1 cellular context compared by ENCODE assay signal in genomic region chr20:41540459-41540858, GRCh38.
TF ChIP-seq lines count a peak whose summit lies in the region.

No MANE protein-coding gene starts in this region.

TF ChIP-seq in HepG2, 621 proteins besides CTCF, POLR2A, EP300 and RAD21 (continued from another document):
- no peak for TF ChIP-seq UBTF (CRISPR knock-in tag; IDR thresholded peaks at IDR 0.05)
- TF ChIP-seq LCORL (IDR thresholded peaks at IDR 0.05): no peak
- no peak for TF ChIP-seq LCORL (CRISPR knock-in tag; IDR thresholded peaks at IDR 0.05)
- TF ChIP-seq ZNF484 (CRISPR knock-in tag; IDR thresholded peaks at IDR 0.05; ENCODE audit: borderline replicate concordance, low read depth): no peak
- TF ChIP-seq KLF15 (CRISPR knock-in tag; IDR thresholded peaks at IDR 0.05; ENCODE audit: borderline replicate concordance): no peak
- no peak for TF ChIP-seq THYN1 (CRISPR knock-in tag; IDR thresholded peaks at IDR 0.05; ENCODE audit: borderline replicate concordance, low read depth)
- TF ChIP-seq ARNT (IDR thresholded peaks at IDR 0.05): no peak
- TF ChIP-seq ZSCAN25 (CRISPR knock-in tag; IDR thresholded peaks at IDR 0.05): no peak
- TF ChIP-seq BCL6 (CRISPR knock-in tag; IDR thresholded peaks at IDR 0.05): 0 out of 2 replicates have a peak, but pooled peaks have one; percentile 8
- TF ChIP-seq ZFX (CRISPR knock-in tag; IDR thresholded peaks at IDR 0.05; ENCODE audit: low read depth): peak; percentile 57
- TF ChIP-seq PHB2 (IDR thresholded peaks at IDR 0.05; ENCODE audit: partially characterized antibody): no peak
